ENCODE assay signal across 1 cellular context in the genomic region with DNA sequence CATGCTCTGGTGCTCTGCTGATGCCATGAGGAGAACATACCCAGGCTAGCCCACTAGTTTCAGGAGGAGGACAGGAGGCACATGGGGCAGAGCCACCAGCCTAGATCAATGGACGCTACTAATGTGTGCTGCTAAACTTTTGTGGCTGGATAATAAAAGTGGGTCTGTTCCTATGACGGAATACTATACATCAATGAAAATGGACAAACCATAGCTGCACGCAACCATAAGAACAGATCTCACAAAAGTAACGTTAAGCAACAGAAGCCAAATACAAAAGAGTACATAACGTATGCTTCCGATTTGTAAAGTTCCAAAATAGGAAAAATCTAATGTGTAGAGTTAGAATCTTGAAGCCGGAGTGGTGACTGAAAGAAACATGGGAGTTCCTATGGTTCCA.
TF ChIP-seq lines count a peak whose summit lies in the region.

No MANE protein-coding gene starts in this region.

TF ChIP-seq in K562, 482 proteins besides CTCF, POLR2A, EP300 and RAD21:
- no peak for TF ChIP-seq ZNF583 (CRISPR knock-in tag; IDR thresholded peaks at IDR 0.05)
- TF ChIP-seq ZNF146 (CRISPR knock-in tag; IDR thresholded peaks at IDR 0.05; ENCODE audit: unreplicated experiment), result peak; percentile 52
TF ChIP-seq in K562: peak in this region for 1.
